Comparison of ENCODE assay signal across 1 cellular context in the genomic region with DNA sequence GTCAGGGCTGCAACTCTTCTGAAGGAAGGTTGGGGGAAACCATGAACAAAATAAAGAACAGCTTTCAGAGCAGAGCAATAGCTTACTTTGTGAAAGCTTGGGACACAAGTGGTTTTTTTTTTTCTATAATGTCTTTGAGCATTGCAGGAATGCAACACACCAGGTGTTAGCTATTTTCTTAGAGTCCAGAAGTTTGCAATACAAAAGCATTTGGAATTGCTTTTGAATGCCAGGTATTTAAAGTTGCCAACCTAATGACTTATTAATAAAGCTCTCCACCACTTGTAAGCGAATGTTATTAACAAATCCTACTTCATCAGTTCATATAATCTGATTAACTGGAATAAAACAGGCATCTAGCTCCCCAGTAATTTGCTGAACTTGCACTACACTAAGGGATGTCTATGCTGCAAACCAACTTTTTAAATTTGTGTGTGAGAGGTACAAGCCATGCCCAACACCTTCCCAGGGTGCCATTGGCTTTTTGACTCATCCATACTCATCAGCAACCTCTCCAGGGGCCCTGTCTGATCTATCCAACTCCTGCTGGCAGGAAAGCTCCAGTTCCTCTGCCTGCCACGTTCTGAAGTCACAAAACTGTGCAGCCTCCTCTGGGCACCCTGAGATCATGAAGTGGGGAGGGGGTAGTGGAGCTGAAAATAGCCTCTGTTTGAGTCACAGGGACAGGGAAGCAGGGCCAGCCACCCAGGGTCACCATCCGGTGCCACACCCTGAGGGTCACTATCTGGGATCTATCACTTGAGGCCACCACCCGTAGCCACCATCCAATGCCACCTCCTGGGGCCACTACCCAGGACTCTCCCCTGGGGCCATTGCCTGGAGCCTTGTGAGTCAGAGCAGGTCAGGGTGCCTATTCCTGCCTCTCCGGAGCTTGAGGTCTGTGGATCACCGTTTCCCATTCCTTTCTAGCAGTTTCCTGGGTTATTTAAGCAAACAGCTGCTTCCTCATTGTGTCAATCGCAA.
TF ChIP-seq lines count a peak whose summit lies in the region.

No MANE protein-coding gene starts in this region.

TF ChIP-seq in IMR-90, 13 proteins besides CTCF, POLR2A, EP300 and RAD21:
- TF ChIP-seq FOS (IDR thresholded peaks at IDR 0.05; ENCODE audit: low read depth, low read length) (0 out of 2 replicates have a peak, but pooled peaks have one; percentile 2), CHD1 (IDR thresholded peaks at IDR 0.05; ENCODE audit: low read depth, low read length) (no peak), MAFK (IDR thresholded peaks at IDR 0.05; ENCODE audit: low read depth, low read length) (0 out of 2 replicates have a peak, but pooled peaks have one; percentile 7)
